Comparison of ENCODE assay signal across 16 cellular contexts in the genomic region with DNA sequence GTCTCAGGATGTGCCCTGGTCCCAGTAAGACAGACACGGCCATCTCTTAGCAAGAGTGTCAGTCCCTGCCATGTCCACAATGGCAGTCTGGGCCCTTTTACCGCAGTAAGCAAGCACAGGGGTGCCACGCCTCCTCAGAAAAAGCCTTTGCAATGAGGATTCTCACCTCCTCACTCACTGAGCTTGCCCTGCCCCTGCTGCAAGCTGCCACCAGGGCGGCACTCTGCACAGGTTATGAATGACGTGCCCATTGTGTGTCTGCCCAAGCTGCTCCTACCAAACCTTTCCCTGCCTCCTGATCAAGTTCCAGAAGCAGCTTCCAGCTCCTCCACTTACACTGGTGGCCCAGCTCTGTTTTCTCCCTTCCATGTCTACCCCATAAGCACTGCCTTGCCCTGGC. TPM values are rescaled to one million over a fixed set of nuclear protein-coding genes. Genes with fewer than 3 reads are reported as not detected.
DNase-seq lines count a peak whose midpoint lies in the region; ATAC-seq and TF ChIP-seq lines count a peak whose summit lies in the region.
"Had no signal": no experiment of that assay in that cellular context is flagged by ENCODE, and none has a peak within 500 bp of the region (broad histone marks: within the 10 kb centered on the region; RNA-seq: fewer than 3 reads in every experiment).

No MANE protein-coding gene starts in this region.

- H3K79me2 ChIP-seq in OCI-LY1 (ENCODE audit: insufficient read depth, low read length): no peaks in the 10 kb centered on the region

- H3K9me2 ChIP-seq in OCI-LY1 (ENCODE audit: low read depth, low read length): no peaks in the 10 kb centered on the region

- TF ChIP-seq CTCF in OCI-LY1 (IDR thresholded peaks at IDR 0.05; ENCODE audit: low read length) (peak; percentile 41), endodermal cell (conservative IDR thresholded peaks at IDR 0.05) (peak; percentile 43)

- H3K4me1 Mint-ChIP-seq in activated T-cell treated with anti-CD3 and anti-CD28 coated beads, Interleukin-2, amount 50 U/mL, for 4 hours (ENCODE audit: low read depth): no peaks in the 10 kb centered on the region
- H3K4me1 Mint-ChIP-seq in endodermal cell: no peaks in the 10 kb centered on the region
- H3K4me1 Mint-ChIP-seq: brain had no signal

- peaks cover 74% of the 10 kb centered on the region for H3K36me3 ChIP-seq in OCI-LY1 (ENCODE audit: insufficient read depth, low read length)
- H3K36me3 ChIP-seq in endodermal cell (ENCODE audit: control insufficient read depth, insufficient read depth, low read length): peaks cover 90% of the 10 kb centered on the region

- no peak for ATAC-seq in activated T-cell treated with anti-CD3 and anti-CD28 coated beads, Interleukin-2, amount 50 U/mL, for 4 hours
- ATAC-seq in GM21825 (IDR thresholded peaks at IDR 0.05; ENCODE audit: unreplicated experiment) (no peak), GM21360 (IDR thresholded peaks at IDR 0.05; ENCODE audit: unreplicated experiment) (no peak)

- no peak overlapping the region for H3K27ac Mint-ChIP-seq in endodermal cell
- H3K27ac Mint-ChIP-seq: activated naive CD4-positive, alpha-beta T cell treated with anti-CD3 and anti-CD28 coated beads for 36 hours; brain; CD4-positive, alpha-beta T cell had no signal

- H3K36me3 Mint-ChIP-seq in activated T-cell treated with anti-CD3 and anti-CD28 coated beads, Interleukin-2, amount 50 U/mL, for 4 hours (ENCODE audit: insufficient read depth): peaks cover 55% of the 10 kb centered on the region
- peaks cover 89% of the 10 kb centered on the region for H3K36me3 Mint-ChIP-seq in endodermal cell (ENCODE audit: low read depth)

- peak; percentile 27 to 31 for DNase-seq in activated T-cell treated with anti-CD3 and anti-CD28 coated beads, Interleukin-2, amount 50 U/mL, for 48 hours
- DNase-seq in activated T-cell treated with anti-CD3 and anti-CD28 coated beads, Interleukin-2, amount 50 U/mL, for 4 hours: no peak
- DNase-seq in endodermal cell (no peak), anterior cingulate cortex (lab: John Stamatoyannopoulos, UW) (no peak), Ammon's horn (ENCODE audit: low spot score) (no peak)
- DNase-seq: activated naive CD4-positive, alpha-beta T cell treated with anti-CD3 and anti-CD28 coated beads for 36 hours; CD4-positive, alpha-beta T cell; hippocampal formation; occipital lobe; RPMI8226; SW 1271 had no signal

- H2AFZ ChIP-seq in OCI-LY1 (ENCODE audit: low read length): no peak overlapping the region

- no peak overlapping the region for H3K4me3 Mint-ChIP-seq in activated T-cell treated with anti-CD3 and anti-CD28 coated beads, Interleukin-2, amount 50 U/mL, for 4 hours
- no peak overlapping the region for H3K4me3 Mint-ChIP-seq in endodermal cell
- H3K4me3 Mint-ChIP-seq: activated naive CD4-positive, alpha-beta T cell treated with anti-CD3 and anti-CD28 coated beads for 36 hours; brain; CD4-positive, alpha-beta T cell had no signal

- H4K20me1 ChIP-seq in OCI-LY1 (ENCODE audit: insufficient read depth, low read length): no peaks in the 10 kb centered on the region

- H3K9me3 ChIP-seq in OCI-LY1 (ENCODE audit: low read length) (no peaks in the 10 kb centered on the region), endodermal cell (ENCODE audit: control insufficient read depth, low read length) (peaks cover 33% of the 10 kb centered on the region)
- H3K9me3 ChIP-seq: tibial nerve had no signal

- H3K27ac ChIP-seq in OCI-LY1 (ENCODE audit: low read depth, low read length, poor library complexity, severe bottlenecking) (no peak overlapping the region), endodermal cell (ENCODE audit: low read depth, low read length) (no peak overlapping the region)
- H3K27ac ChIP-seq: tibial nerve had no signal

- no peak overlapping the region for H3K4me2 ChIP-seq in OCI-LY1 (ENCODE audit: low read length)

- H3K4me1 ChIP-seq in OCI-LY1 (ENCODE audit: insufficient read depth, low read length, severe bottlenecking) (no peaks in the 10 kb centered on the region), endodermal cell (ENCODE audit: control insufficient read depth, insufficient read depth, low read length) (no peaks in the 10 kb centered on the region)
- H3K4me1 ChIP-seq: tibial nerve had no signal

- H3K27me3 Mint-ChIP-seq in activated T-cell treated with anti-CD3 and anti-CD28 coated beads, Interleukin-2, amount 50 U/mL, for 4 hours (ENCODE audit: low read depth): no peaks in the 10 kb centered on the region
- no peaks in the 10 kb centered on the region for H3K27me3 Mint-ChIP-seq in endodermal cell (ENCODE audit: insufficient read depth)
- H3K27me3 Mint-ChIP-seq: brain; CD4-positive, alpha-beta T cell had no signal

- no peaks in the 10 kb centered on the region for H3K27me3 ChIP-seq in OCI-LY1 (ENCODE audit: insufficient read depth, low read length)
- no peaks in the 10 kb centered on the region for H3K27me3 ChIP-seq in endodermal cell (ENCODE audit: control insufficient read depth, insufficient read depth, low read length, poor library complexity, severe bottlenecking)
- H3K27me3 ChIP-seq: tibial nerve had no signal

- WGBS in endodermal cell (ENCODE audit: insufficient coverage in 1 of 2, insufficient read length in 1 of 2), 2 experiments: 96 to 100% methylated on average over 3 to 5 of the region's 5 CpGs

- H3K9me3 Mint-ChIP-seq in activated T-cell treated with anti-CD3 and anti-CD28 coated beads, Interleukin-2, amount 50 U/mL, for 4 hours: no peaks in the 10 kb centered on the region
- peaks cover 15% of the 10 kb centered on the region for H3K9me3 Mint-ChIP-seq in endodermal cell
- H3K9me3 Mint-ChIP-seq: activated naive CD4-positive, alpha-beta T cell treated with anti-CD3 and anti-CD28 coated beads for 36 hours; CD4-positive, alpha-beta T cell had no signal

- H3K4me3 ChIP-seq in OCI-LY1 (ENCODE audit: low read depth, low read length, poor library complexity, severe bottlenecking) (no peak overlapping the region), endodermal cell (ENCODE audit: low read length) (no peak overlapping the region)
- H3K4me3 ChIP-seq: tibial nerve had no signal

- H3F3A ChIP-seq in OCI-LY1 (ENCODE audit: insufficient read depth, low read length): no peaks in the 10 kb centered on the region

- H3K9ac ChIP-seq in OCI-LY1 (ENCODE audit: low read length): no peak overlapping the region
- no peak overlapping the region for H3K9ac ChIP-seq in endodermal cell (ENCODE audit: extremely low read depth, low read length, poor library complexity, severe bottlenecking)

RNA-seq across cellular contexts. Expression of a gene that starts 23.3 kb away (rescaled TPM):
- total RNA-seq in activated T-cell treated with anti-CD3 and anti-CD28 coated beads, Interleukin-2, amount 50 U/mL, for 4 hours: 10 to 100 TPM; 56.6 to 63.6 (median 61.8) TPM
- total RNA-seq in endodermal cell: 10 to 100 TPM; 64.5 to 72.6 TPM
- polyA plus RNA-seq in endodermal cell (2013, experiment 1 of 2): 51.5 TPM
- polyA plus RNA-seq in endodermal cell (2013, experiment 2 of 2): 52.1 TPM

RNA-seq across cellular contexts. Expression of a gene that starts 50.6 kb away (rescaled TPM):
- not detected for total RNA-seq in activated T-cell treated with anti-CD3 and anti-CD28 coated beads, Interleukin-2, amount 50 U/mL, for 4 hours
- 1 to 10 TPM; 4.4 to 4.9 TPM for total RNA-seq in endodermal cell
- 4.0 TPM for polyA plus RNA-seq in endodermal cell (2013, experiment 1 of 2)
- 4.0 TPM for polyA plus RNA-seq in endodermal cell (2013, experiment 2 of 2)
- total RNA-seq: activated naive CD4-positive, alpha-beta T cell treated with anti-CD3 and anti-CD28 coated beads for 36 hours; CD4-positive, alpha-beta T cell had no signal

Comparison
In these comparisons a context has a peak if more than half of its experiments do, and no peak if none do; other contexts are left out.
1. DNase-seq: peak in activated T-cell treated with anti-CD3 and anti-CD28 coated beads, Interleukin-2, amount 50 U/mL, for 48 hours (2 of 2); none in activated T-cell treated with anti-CD3 and anti-CD28 coated beads, Interleukin-2, amount 50 U/mL, for 4 hours (single experiment), endodermal cell (single experiment), anterior cingulate cortex (0 of 58) and Ammon's horn (single experiment).
2. RNA of a gene that starts 50.6 kb away (total RNA-seq): 4.4 to 4.9 TPM in endodermal cell; not detected in activated T-cell treated with anti-CD3 and anti-CD28 coated beads, Interleukin-2, amount 50 U/mL, for 4 hours; every median in the first group is over 4 times any median in the second.